ENCODE assay signal across 34 cellular contexts in the genomic region with DNA sequence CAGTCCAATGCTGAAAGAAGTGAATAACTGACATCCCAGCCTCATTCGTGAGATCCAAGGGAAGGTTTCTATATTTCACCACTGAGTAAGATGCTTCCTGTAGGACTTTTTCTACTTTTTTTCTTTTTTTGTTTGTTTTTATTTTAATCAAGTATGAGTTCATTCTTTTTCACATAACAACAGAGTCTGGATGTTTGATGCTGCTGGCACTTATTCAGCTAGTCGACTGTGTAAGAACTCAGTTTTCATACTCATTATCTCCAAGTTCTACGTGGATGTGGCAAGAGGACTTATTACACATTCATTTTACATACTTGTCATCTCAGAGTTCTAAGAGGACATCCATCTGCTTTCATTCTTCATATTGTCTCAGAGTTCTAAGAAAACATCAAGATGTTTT.
DNase-seq lines count a peak whose midpoint lies in the region; FAIRE-seq and TF ChIP-seq lines count a peak whose summit lies in the region.
"Had no signal": no experiment of that assay in that cellular context is flagged by ENCODE, and none has a peak within 500 bp of the region (broad histone marks: within the 10 kb centered on the region; RNA-seq: fewer than 3 reads in every experiment).

No MANE protein-coding gene starts in this region.

- H3K79me2 ChIP-seq in astrocyte (ENCODE audit: insufficient read depth, low read length): no peaks in the 10 kb centered on the region

- no peak overlapping the region for H3K9ac ChIP-seq in astrocyte (ENCODE audit: low read length)

- TF ChIP-seq CTCF in astrocyte (IDR thresholded peaks at IDR 0.05; ENCODE audit: insufficient read depth, low read depth, low read length) (no peak), fibroblast of the aortic adventitia (IDR thresholded peaks at IDR 0.05; ENCODE audit: insufficient read depth, low read length) (no peak), type B pancreatic cell (conservative IDR thresholded peaks at IDR 0.05) (no peak), RWPE1 (conservative IDR thresholded peaks at IDR 0.05; ENCODE audit: low read depth) (no peak)

- H3K27me3 Mint-ChIP-seq in astrocyte (ENCODE audit: low read depth, unreplicated experiment) (no peaks in the 10 kb centered on the region), type B pancreatic cell (peaks cover 12% of the 10 kb centered on the region)

- H3K27ac ChIP-seq in astrocyte (ENCODE audit: low read depth, low read length) (no peak overlapping the region), RWPE1 (no peak overlapping the region)
- H3K27ac ChIP-seq: epithelial cell of prostate, lower lobe of right lung, neutrophil, upper lobe of left lung had no signal

- H4K20me1 ChIP-seq in astrocyte (ENCODE audit: insufficient read depth, low read length): no peaks in the 10 kb centered on the region

- H3K4me1 ChIP-seq in astrocyte (ENCODE audit: insufficient read depth, low read length): no peaks in the 10 kb centered on the region
- H3K4me1 ChIP-seq: lower lobe of right lung, upper lobe of left lung had no signal

- DNase-seq in EH (ENCODE audit: low read depth) (peak; percentile 89), astrocyte (ENCODE audit: low read depth) (peak; percentile 1), fibroblast of the aortic adventitia (ENCODE audit: low read depth) (peak; percentile 94), type B pancreatic cell (ENCODE audit: extremely low spot score, unreplicated experiment) (no peak), RWPE1 (ENCODE audit: low spot score) (no peak), A172 (ENCODE audit: low spot score) (no peak), posterior cingulate gyrus (no peak)
- DNase-seq: activated CD8-positive, alpha-beta memory T cell treated with anti-CD3 and anti-CD28 coated beads, Interleukin-2, amount 50 U/mL, for 48 hours; activated CD8-positive, alpha-beta T cell treated with anti-CD3 and anti-CD28 coated beads for 36 hours; activated naive CD4-positive, alpha-beta T cell treated with anti-CD3 and anti-CD28 coated beads for 36 hours; CD8-positive, alpha-beta T cell; DMS 273 treated with DMSO at 0.1 percent for 48 hours; effector CD8-positive, alpha-beta T cell; IMR-90; lower lobe of right lung; midbrain; MV-4-11; naive B cell; NCI-H1436; NCI-H2081 treated with DMSO at 0.1 percent for 48 hours; NCI-H345; NCI-H69; SIG-M5; stimulated activated CD4-positive, alpha-beta T cell treated with anti-CD3 and anti-CD28 coated beads, Interleukin-15, amount 100 ng/mL, for 24 hours; upper lobe of left lung had no signal

- FAIRE-seq in astrocyte (lab: Jason Lieb, UNC): peak; percentile 17
- FAIRE-seq: bronchial epithelial cell, RCC 7860 had no signal

- H3K4me3 ChIP-seq in astrocyte (ENCODE audit: insufficient read depth, low read depth, low read length): no peak overlapping the region
- no peak overlapping the region for H3K4me3 ChIP-seq in fibroblast of the aortic adventitia (ENCODE audit: low read depth, low read length)
- H3K4me3 ChIP-seq: gastroesophageal sphincter, lower lobe of right lung, upper lobe of left lung had no signal

- no peak overlapping the region for H2AFZ ChIP-seq in astrocyte (ENCODE audit: low read depth, low read length)

- POLR2A ChIA-PET in RWPE1 (lab: Yijun Ruan, JAX; ENCODE audit: low non-redundant PET): no interaction called here

- CTCF ChIA-PET in RWPE1 (lab: Yijun Ruan, JAX): no interaction called here

- no peak overlapping the region for H3K27ac Mint-ChIP-seq in astrocyte (ENCODE audit: unreplicated experiment)
- H3K27ac Mint-ChIP-seq in type B pancreatic cell: peak overlapping the region; percentile 52
- H3K27ac Mint-ChIP-seq: activated CD8-positive, alpha-beta T cell treated with anti-CD3 and anti-CD28 coated beads for 36 hours; activated naive CD4-positive, alpha-beta T cell treated with anti-CD3 and anti-CD28 coated beads for 36 hours; activated T-helper 1 cell treated with anti-CD3 and anti-CD28 coated beads, Interleukin-12 subunit alpha, Interleukin-12 subunit beta, Interleukin-2, Interleukin-4 antibody, amounts not matched to agents 30 ng/mL and 10 ng/mL and 1 ng/mL, durations not matched to agents 14 hours and 24 hours and 36 hours; B cell; CD8-positive, alpha-beta T cell; naive B cell; progenitor cell of endocrine pancreas; stimulated activated memory B cell treated with anti-CD40 and anti-IgM and Interleukin-4, amounts not matched to agents 10 μg/mL and 1 μg/mL and 100 μg/mL, for 72 hours had no signal

- H3K4me2 ChIP-seq in astrocyte (ENCODE audit: low read length): no peak overlapping the region

- H3K4me3 Mint-ChIP-seq in astrocyte (ENCODE audit: unreplicated experiment) (no peak overlapping the region), type B pancreatic cell (no peak overlapping the region)
- H3K4me3 Mint-ChIP-seq: activated CD8-positive, alpha-beta T cell treated with anti-CD3 and anti-CD28 coated beads for 36 hours; activated naive CD4-positive, alpha-beta T cell treated with anti-CD3 and anti-CD28 coated beads for 36 hours; activated T-helper 1 cell treated with anti-CD3 and anti-CD28 coated beads, Interleukin-12 subunit alpha, Interleukin-12 subunit beta, Interleukin-2, Interleukin-4 antibody, amounts not matched to agents 30 ng/mL and 10 ng/mL and 1 ng/mL, durations not matched to agents 14 hours and 24 hours and 36 hours; B cell; CD8-positive, alpha-beta T cell; naive B cell; stimulated activated memory B cell treated with anti-CD40 and anti-IgM and Interleukin-4, amounts not matched to agents 10 μg/mL and 1 μg/mL and 100 μg/mL, for 72 hours had no signal

- H3K4me1 Mint-ChIP-seq in astrocyte (ENCODE audit: low read depth, unreplicated experiment): peaks cover 38% of the 10 kb centered on the region
- H3K4me1 Mint-ChIP-seq in type B pancreatic cell (ENCODE audit: unreplicated experiment): peaks cover 11% of the 10 kb centered on the region
- H3K4me1 Mint-ChIP-seq: B cell; naive B cell; stimulated activated memory B cell treated with anti-CD40 and anti-IgM and Interleukin-4, amounts not matched to agents 10 μg/mL and 1 μg/mL and 100 μg/mL, for 72 hours had no signal

- intact Hi-C loops in posterior cingulate gyrus (cut with DNase I): no loop called here

- H3K27me3 ChIP-seq in astrocyte (ENCODE audit: insufficient read depth, low read length): no peaks in the 10 kb centered on the region
- H3K27me3 ChIP-seq: gastroesophageal sphincter, upper lobe of left lung had no signal

- H3K36me3 ChIP-seq in astrocyte (ENCODE audit: insufficient read depth, low read length): no peaks in the 10 kb centered on the region
- H3K36me3 ChIP-seq: gastroesophageal sphincter, lower lobe of right lung, neutrophil, upper lobe of left lung had no signal

- H3K36me3 Mint-ChIP-seq in astrocyte (ENCODE audit: low read depth, unreplicated experiment): no peaks in the 10 kb centered on the region
- H3K36me3 Mint-ChIP-seq in type B pancreatic cell: no peaks in the 10 kb centered on the region
- H3K36me3 Mint-ChIP-seq: CD8-positive, alpha-beta T cell; naive B cell; stimulated activated memory B cell treated with anti-CD40 and anti-IgM and Interleukin-4, amounts not matched to agents 10 μg/mL and 1 μg/mL and 100 μg/mL, for 72 hours had no signal

- H3K9me3 Mint-ChIP-seq in astrocyte (ENCODE audit: unreplicated experiment): no peaks in the 10 kb centered on the region
- no peaks in the 10 kb centered on the region for H3K9me3 Mint-ChIP-seq in type B pancreatic cell
- H3K9me3 Mint-ChIP-seq: activated CD8-positive, alpha-beta T cell treated with anti-CD3 and anti-CD28 coated beads for 36 hours; activated naive CD4-positive, alpha-beta T cell treated with anti-CD3 and anti-CD28 coated beads for 36 hours; activated T-helper 1 cell treated with anti-CD3 and anti-CD28 coated beads, Interleukin-12 subunit alpha, Interleukin-12 subunit beta, Interleukin-2, Interleukin-4 antibody, amounts not matched to agents 30 ng/mL and 10 ng/mL and 1 ng/mL, durations not matched to agents 14 hours and 24 hours and 36 hours; CD8-positive, alpha-beta T cell had no signal

- no peaks in the 10 kb centered on the region for H3K9me3 ChIP-seq in astrocyte (ENCODE audit: insufficient read depth, low read depth, low read length)
- H3K9me3 ChIP-seq: gastroesophageal sphincter, lower lobe of right lung, neutrophil, upper lobe of left lung had no signal

Comparison
In these comparisons a context has a peak if more than half of its experiments do, and no peak if none do; other contexts are left out.
1. DNase-seq: peak in EH (single experiment), astrocyte (single experiment) and fibroblast of the aortic adventitia (single experiment); none in type B pancreatic cell (single experiment), RWPE1 (single experiment), A172 (single experiment) and posterior cingulate gyrus (0 of 10).